Comparison of ENCODE assay signal across 1 cellular context in the genomic region with DNA sequence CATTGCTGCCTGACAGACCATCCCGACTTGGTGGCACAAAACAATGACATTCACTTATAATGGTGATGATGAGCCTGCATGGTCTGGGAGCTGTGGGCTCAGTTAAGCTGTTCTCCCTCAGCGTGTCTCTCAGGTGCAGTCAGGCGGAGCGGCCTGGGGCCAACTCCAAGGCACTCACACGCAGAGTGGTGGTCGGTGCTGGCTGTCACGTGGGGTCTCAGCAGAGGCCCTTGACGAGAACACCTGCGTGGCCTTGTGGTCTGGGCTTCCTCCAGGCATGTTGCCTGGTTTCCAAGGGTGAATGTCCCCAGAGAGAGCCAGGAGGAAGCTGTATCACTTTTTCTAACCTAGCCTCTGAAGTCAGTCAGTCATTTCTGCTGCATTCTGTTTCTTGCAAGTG.
TF ChIP-seq lines count a peak whose summit lies in the region.

No MANE protein-coding gene starts in this region.

TF ChIP-seq in GM12878, 131 proteins besides CTCF, POLR2A, EP300 and RAD21 (continued from another document):
- TF ChIP-seq, protein P1, sequence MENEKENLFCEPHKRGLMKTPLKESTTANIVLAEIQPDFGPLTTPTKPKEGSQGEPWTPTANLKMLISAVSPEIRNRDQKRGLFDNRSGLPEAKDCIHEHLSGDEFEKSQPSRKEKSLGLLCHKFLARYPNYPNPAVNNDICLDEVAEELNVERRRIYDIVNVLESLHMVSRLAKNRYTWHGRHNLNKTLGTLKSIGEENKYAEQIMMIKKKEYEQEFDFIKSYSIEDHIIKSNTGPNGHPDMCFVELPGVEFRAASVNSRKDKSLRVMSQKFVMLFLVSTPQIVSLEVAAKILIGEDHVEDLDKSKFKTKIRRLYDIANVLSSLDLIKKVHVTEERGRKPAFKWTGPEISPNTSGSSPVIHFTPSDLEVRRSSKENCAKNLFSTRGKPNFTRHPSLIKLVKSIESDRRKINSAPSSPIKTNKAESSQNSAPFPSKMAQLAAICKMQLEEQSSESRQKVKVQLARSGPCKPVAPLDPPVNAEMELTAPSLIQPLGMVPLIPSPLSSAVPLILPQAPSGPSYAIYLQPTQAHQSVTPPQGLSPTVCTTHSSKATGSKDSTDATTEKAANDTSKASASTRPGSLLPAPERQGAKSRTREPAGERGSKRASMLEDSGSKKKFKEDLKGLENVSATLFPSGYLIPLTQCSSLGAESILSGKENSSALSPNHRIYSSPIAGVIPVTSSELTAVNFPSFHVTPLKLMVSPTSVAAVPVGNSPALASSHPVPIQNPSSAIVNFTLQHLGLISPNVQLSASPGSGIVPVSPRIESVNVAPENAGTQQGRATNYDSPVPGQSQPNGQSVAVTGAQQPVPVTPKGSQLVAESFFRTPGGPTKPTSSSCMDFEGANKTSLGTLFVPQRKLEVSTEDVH (IDR thresholded peaks at IDR 0.05; ENCODE audit: low read depth, partially characterized antibody) = no peak
- TF ChIP-seq FOXM1 (IDR thresholded peaks at IDR 0.05; ENCODE audit: low read depth, low read length) (peak; percentile 93), SUPT20H (IDR thresholded peaks at IDR 0.05; ENCODE audit: borderline replicate concordance, control insufficient read depth, low read depth, low read length) (no peak), SP1 (IDR thresholded peaks at IDR 0.05; ENCODE audit: low read depth, low read length) (peak; percentile 82), USF1 (IDR thresholded peaks at IDR 0.05; ENCODE audit: borderline replicate concordance, extremely low read length, insufficient read depth, low read depth, low read length) (peak; percentile 88), JUNB (IDR thresholded peaks at IDR 0.05) (no peak), CBX5 (IDR thresholded peaks at IDR 0.05; ENCODE audit: low read depth) (no peak), DPF2 (IDR thresholded peaks at IDR 0.05) (0 out of 2 replicates have a peak, but pooled peaks have one; percentile 52), POLR2AphosphoS5 (IDR thresholded peaks at IDR 0.05; ENCODE audit: low read length) (0 out of 2 replicates have a peak, but pooled peaks have one; percentile 50), NBN (IDR thresholded peaks at IDR 0.05) (peak; percentile 32; the same call in 1 of the 2 replicates), RELB (IDR thresholded peaks at IDR 0.05; ENCODE audit: low read depth) (peak; percentile 50; the same call in 1 of the 2 replicates), PAX5 (IDR thresholded peaks at IDR 0.05; ENCODE audit: borderline replicate concordance, low read depth, low read length) (peak; percentile 98), BCL11A (IDR thresholded peaks at IDR 0.05; ENCODE audit: low read depth, low read length) (peak; percentile 73; the same call in 1 of the 2 replicates), MYC (IDR thresholded peaks at IDR 0.05; ENCODE audit: insufficient read depth, insufficient read length, insufficient replicate concordance, low read length, severe bottlenecking) (no peak), BACH1 (IDR thresholded peaks at IDR 0.05; ENCODE audit: borderline replicate concordance) (peak; percentile 41; the same call in 1 of the 2 replicates), CHD4 (IDR thresholded peaks at IDR 0.05) (no peak), ZSCAN29 (IDR thresholded peaks at IDR 0.05) (no peak), YBX1 (IDR thresholded peaks at IDR 0.05) (no peak), FOXK2 (IDR thresholded peaks at IDR 0.05) (no peak), IKZF2 (IDR thresholded peaks at IDR 0.05) (peak; percentile 87 to 91), EZH2 (IDR thresholded peaks at IDR 0.05; ENCODE audit: borderline replicate concordance, control insufficient read depth, low read depth, low read length) (no peak), CREB1 (IDR thresholded peaks at IDR 0.05; ENCODE audit: low read depth) (peak; percentile 44; the same call in 1 of the 2 replicates), MTA2 (IDR thresholded peaks at IDR 0.05; ENCODE audit: low read depth) (peak; percentile 72), RCOR1 (conservative IDR thresholded peaks at IDR 0.05; ENCODE audit: low read depth, low read length) (0 out of 2 replicates have a peak, but pooled peaks have one; percentile 34), SMAD5 (IDR thresholded peaks at IDR 0.05; ENCODE audit: low read depth) (0 out of 2 replicates have a peak, but pooled peaks have one; percentile 29), CBFB (IDR thresholded peaks at IDR 0.05; ENCODE audit: low read depth) (peak; percentile 85), NR2F1 (conservative IDR thresholded peaks at IDR 0.05) (peak; percentile 52; the same call in 1 of the 2 replicates), JUND (IDR thresholded peaks at IDR 0.05; ENCODE audit: low read depth, low read length) (no peak), CEBPB (IDR thresholded peaks at IDR 0.05; ENCODE audit: borderline replicate concordance in 1 of 2, low read depth in 2 of 2, low read length in 2 of 2) (no peak), MLLT1 (IDR thresholded peaks at IDR 0.05) (no peak), TCF7 (IDR thresholded peaks at IDR 0.05; ENCODE audit: borderline replicate concordance) (no peak), STAT1 (conservative IDR thresholded peaks at IDR 0.05) (no peak), EED (IDR thresholded peaks at IDR 0.05; ENCODE audit: low read depth) (peak; percentile 89), ESRRA (IDR thresholded peaks at IDR 0.05; ENCODE audit: low read length) (no peak), RFX5 (IDR thresholded peaks at IDR 0.05; ENCODE audit: low read depth, low read length) (no peak), TBL1XR1 (IDR thresholded peaks at IDR 0.05; ENCODE audit: low read depth, low read length) (no peak), IKZF1 (conservative IDR thresholded peaks at IDR 0.05) (peak; percentile 87), ZNF24 (IDR thresholded peaks at IDR 0.05) (peak; percentile 68; the same call in 1 of the 2 replicates), RUNX3 (IDR thresholded peaks at IDR 0.05; ENCODE audit: low read length) (peak; percentile 93), HDAC2 (IDR thresholded peaks at IDR 0.05) (no peak), ETV6 (conservative IDR thresholded peaks at IDR 0.05 in 1 of 2, IDR thresholded peaks at IDR 0.05 in 1 of 2; ENCODE audit: borderline replicate concordance in 1 of 2, low read depth in 1 of 2) (peak in 1 of 2 experiments; percentile 47; a peak in 1 of 4 replicates), PBX3 (IDR thresholded peaks at IDR 0.05; ENCODE audit: insufficient replicate concordance, low read depth, low read length) (peak; percentile 7), GATAD2B (conservative IDR thresholded peaks at IDR 0.05; ENCODE audit: low read depth) (0 out of 2 replicates have a peak, but pooled peaks have one; percentile 52), PKNOX1 (IDR thresholded peaks at IDR 0.05) (peak; percentile 41; the same call in 1 of the 2 replicates), CHD2 (IDR thresholded peaks at IDR 0.05; ENCODE audit: borderline replicate concordance, low read depth, low read length) (peak; percentile 88; the same call in 1 of the 2 replicates), TCF12 (IDR thresholded peaks at IDR 0.05; ENCODE audit: low read depth, low read length) (peak; percentile 90)
- TF ChIP-seq, protein P2, sequence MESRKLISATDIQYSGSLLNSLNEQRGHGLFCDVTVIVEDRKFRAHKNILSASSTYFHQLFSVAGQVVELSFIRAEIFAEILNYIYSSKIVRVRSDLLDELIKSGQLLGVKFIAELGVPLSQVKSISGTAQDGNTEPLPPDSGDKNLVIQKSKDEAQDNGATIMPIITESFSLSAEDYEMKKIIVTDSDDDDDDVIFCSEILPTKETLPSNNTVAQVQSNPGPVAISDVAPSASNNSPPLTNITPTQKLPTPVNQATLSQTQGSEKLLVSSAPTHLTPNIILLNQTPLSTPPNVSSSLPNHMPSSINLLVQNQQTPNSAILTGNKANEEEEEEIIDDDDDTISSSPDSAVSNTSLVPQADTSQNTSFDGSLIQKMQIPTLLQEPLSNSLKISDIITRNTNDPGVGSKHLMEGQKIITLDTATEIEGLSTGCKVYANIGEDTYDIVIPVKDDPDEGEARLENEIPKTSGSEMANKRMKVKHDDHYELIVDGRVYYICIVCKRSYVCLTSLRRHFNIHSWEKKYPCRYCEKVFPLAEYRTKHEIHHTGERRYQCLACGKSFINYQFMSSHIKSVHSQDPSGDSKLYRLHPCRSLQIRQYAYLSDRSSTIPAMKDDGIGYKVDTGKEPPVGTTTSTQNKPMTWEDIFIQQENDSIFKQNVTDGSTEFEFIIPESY (IDR thresholded peaks at IDR 0.05) = no peak
- TF ChIP-seq, protein P3, sequence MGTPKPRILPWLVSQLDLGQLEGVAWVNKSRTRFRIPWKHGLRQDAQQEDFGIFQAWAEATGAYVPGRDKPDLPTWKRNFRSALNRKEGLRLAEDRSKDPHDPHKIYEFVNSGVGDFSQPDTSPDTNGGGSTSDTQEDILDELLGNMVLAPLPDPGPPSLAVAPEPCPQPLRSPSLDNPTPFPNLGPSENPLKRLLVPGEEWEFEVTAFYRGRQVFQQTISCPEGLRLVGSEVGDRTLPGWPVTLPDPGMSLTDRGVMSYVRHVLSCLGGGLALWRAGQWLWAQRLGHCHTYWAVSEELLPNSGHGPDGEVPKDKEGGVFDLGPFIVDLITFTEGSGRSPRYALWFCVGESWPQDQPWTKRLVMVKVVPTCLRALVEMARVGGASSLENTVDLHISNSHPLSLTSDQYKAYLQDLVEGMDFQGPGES (IDR thresholded peaks at IDR 0.05) = no peak
- TF ChIP-seq, protein P4, sequence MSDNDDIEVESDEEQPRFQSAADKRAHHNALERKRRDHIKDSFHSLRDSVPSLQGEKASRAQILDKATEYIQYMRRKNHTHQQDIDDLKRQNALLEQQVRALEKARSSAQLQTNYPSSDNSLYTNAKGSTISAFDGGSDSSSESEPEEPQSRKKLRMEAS (IDR thresholded peaks at IDR 0.05; ENCODE audit: low read depth, low read length) = peak; percentile 40; the same call in 1 of the 2 replicates
- TF ChIP-seq, protein P5, sequence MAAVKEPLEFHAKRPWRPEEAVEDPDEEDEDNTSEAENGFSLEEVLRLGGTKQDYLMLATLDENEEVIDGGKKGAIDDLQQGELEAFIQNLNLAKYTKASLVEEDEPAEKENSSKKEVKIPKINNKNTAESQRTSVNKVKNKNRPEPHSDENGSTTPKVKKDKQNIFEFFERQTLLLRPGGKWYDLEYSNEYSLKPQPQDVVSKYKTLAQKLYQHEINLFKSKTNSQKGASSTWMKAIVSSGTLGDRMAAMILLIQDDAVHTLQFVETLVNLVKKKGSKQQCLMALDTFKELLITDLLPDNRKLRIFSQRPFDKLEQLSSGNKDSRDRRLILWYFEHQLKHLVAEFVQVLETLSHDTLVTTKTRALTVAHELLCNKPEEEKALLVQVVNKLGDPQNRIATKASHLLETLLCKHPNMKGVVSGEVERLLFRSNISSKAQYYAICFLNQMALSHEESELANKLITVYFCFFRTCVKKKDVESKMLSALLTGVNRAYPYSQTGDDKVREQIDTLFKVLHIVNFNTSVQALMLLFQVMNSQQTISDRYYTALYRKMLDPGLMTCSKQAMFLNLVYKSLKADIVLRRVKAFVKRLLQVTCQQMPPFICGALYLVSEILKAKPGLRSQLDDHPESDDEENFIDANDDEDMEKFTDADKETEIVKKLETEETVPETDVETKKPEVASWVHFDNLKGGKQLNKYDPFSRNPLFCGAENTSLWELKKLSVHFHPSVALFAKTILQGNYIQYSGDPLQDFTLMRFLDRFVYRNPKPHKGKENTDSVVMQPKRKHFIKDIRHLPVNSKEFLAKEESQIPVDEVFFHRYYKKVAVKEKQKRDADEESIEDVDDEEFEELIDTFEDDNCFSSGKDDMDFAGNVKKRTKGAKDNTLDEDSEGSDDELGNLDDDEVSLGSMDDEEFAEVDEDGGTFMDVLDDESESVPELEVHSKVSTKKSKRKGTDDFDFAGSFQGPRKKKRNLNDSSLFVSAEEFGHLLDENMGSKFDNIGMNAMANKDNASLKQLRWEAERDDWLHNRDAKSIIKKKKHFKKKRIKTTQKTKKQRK (IDR thresholded peaks at IDR 0.05; ENCODE audit: low read depth, low read length) = no peak
TF ChIP-seq in GM12878: peak in this region for 44.
